In the genomic region with DNA sequence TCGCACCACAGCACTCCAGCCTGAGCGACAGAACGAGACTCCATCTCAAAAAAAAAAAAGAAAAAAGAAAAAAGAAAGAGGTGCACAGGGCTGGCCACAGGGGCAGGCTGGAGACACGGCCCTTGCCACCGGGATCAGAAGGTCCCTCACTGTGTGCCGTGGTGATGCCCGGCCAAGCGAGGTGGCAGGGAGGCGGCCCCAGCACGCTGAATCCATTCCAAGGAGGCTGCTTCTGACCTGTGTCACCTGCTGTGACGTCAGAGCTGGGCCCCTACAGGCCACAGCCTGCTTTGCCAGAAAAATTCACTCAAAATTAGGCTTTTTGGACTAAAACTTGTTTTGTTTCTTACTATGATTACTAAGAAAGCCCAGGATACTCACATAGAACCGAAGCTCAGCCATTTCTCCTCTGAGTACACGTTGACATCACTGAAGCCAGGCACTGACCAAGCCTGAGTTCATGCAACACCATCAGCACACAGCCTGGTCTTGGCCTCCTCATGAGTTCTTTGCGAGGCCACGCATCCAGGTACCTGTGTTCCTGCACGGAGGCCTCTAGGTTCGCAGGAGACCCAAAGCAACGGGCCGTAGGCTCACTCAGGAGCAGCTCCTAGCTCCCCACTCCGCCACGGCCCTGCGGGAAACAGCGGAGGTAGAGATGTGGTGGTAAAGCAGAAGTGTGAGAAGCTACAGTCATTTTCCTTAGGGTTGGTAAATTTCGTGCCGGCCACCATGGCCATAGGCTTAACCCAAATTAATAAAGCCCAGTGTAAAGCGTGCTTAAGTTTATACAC, we compare ENCODE assay signal across 1 cellular context.
TF ChIP-seq lines count a peak whose summit lies in the region.

No MANE protein-coding gene starts in this region.

TF ChIP-seq in IMR-90, 13 proteins besides CTCF, POLR2A, EP300 and RAD21 (continued from another document):
- no peak for TF ChIP-seq RCOR1 (IDR thresholded peaks at IDR 0.05; ENCODE audit: insufficient replicate concordance, low read length)
